Comparison of ENCODE assay signal across 29 cellular contexts in the genomic region with DNA sequence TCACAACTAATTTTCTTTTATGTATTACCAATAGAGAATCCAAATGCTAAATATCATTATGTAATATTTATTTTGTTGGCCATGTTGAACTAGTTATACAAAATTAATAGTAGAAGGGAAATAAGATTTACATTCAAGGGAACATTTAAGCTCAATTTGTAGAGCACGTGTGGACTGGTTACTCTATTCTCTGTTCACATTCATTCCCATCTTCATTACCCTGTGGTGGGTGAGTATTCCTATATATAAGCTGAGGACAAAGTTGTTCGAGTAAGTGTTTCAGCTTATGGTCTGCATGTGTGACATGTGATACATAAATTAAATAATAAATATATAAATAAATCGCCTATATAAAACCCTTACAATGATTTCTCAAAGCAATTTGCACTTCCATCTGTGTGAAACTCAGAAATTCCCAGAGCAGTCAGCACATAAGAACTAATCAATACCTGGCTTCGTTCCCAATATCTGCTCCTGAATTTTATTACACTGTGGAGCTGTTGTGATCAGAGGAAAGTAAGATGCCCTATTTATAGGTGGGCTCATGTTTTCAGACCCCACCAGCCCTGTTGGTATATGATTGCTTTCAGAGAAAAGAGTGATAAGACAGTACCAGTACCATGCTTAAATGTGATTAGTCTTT.
"Had no signal": no experiment of that assay in that cellular context is flagged by ENCODE, and none has a peak within 500 bp of the region (broad histone marks: within the 10 kb centered on the region; RNA-seq: fewer than 3 reads in every experiment).

No MANE protein-coding gene starts in this region.

- H3K4me1 ChIP-seq: ascending aorta, breast epithelium had no signal

- H3K27me3 ChIP-seq: ascending aorta, brain microvascular endothelial cell, breast epithelium had no signal

- H3K4me3 ChIP-seq: ascending aorta, breast epithelium had no signal

- FAIRE-seq: TTC549 had no signal

- ATAC-seq: activated CD8-positive, alpha-beta memory T cell treated with anti-CD3 and anti-CD28 coated beads, Interleukin-2, amount 10 ng/mL, durations not matched to agents 7 days and 5 days; activated CD8-positive, alpha-beta T cell treated with anti-CD3 and anti-CD28 coated beads for 36 hours; activated naive CD8-positive, alpha-beta T cell treated with anti-CD3 and anti-CD28 coated beads, Interleukin-2, amount 50 U/mL, for 24 hours had no signal

- H3K9me3 ChIP-seq: ascending aorta, breast epithelium had no signal

- H3K27ac ChIP-seq: ascending aorta, brain microvascular endothelial cell, breast epithelium, VCaP had no signal

- DNase-seq: activated B cell treated with CpG ODN at 0.5 μM for 24 hours; activated CD4-positive, alpha-beta memory T cell treated with anti-CD3 and anti-CD28 coated beads for 36 hours; activated CD4-positive, alpha-beta T cell treated with anti-CD3 and anti-CD28 coated beads for 4 hours; activated CD4-positive, alpha-beta T cell treated with anti-CD3 and anti-CD28 coated beads, Interleukin-2, amount 10 ng/mL, durations not matched to agents 24 days and 14 days; activated CD4-positive, alpha-beta T cell treated with anti-CD3 and anti-CD28 coated beads, Interleukin-2, amount 50 U/mL, for 1 hour; activated CD4-positive, alpha-beta T cell treated with anti-CD3 and anti-CD28 coated beads, Interleukin-2, amount 50 U/mL, for 4 hours; activated CD4-positive, CD25-positive, alpha-beta regulatory T cell treated with anti-CD3 and anti-CD28 coated beads, Interleukin-2, amount 50 U/mL, for 72 hours; activated CD8-positive, alpha-beta memory T cell treated with anti-CD3 and anti-CD28 coated beads, Interleukin-2, amount 10 ng/mL, durations not matched to agents 7 days and 5 days; activated CD8-positive, alpha-beta memory T cell treated with anti-CD3 and anti-CD28 coated beads, Interleukin-2, amount 50 U/mL, for 48 hours; activated CD8-positive, alpha-beta T cell treated with anti-CD3 and anti-CD28 coated beads for 36 hours; activated effector memory CD4-positive, alpha-beta T cell treated with Interleukin-2 at 50 U/mL for 16 hours; activated gamma-delta T cell; activated naive CD4-positive, alpha-beta T cell treated with anti-CD3 and anti-CD28 coated beads, Interleukin-2, amount 10 ng/mL, durations not matched to agents 7 days and 5 days; activated naive CD4-positive, alpha-beta T cell treated with Interleukin-2 at 50 U/mL for 16 hours; activated naive CD8-positive, alpha-beta T cell treated with anti-CD3 and anti-CD28 coated beads, Interleukin-2, amount 10 ng/mL, durations not matched to agents 7 days and 5 days; activated naive CD8-positive, alpha-beta T cell treated with anti-CD3 and anti-CD28 coated beads, Interleukin-2, amount 50 U/mL, for 24 hours; activated T-cell treated with anti-CD3 and anti-CD28 coated beads, Interleukin-2, amount 50 U/mL, for 24 hours; activated T-cell treated with anti-CD3 and anti-CD28 coated beads, Interleukin-2, amount 50 U/mL, for 48 hours; amygdala; anterior cingulate cortex; brain microvascular endothelial cell; central memory CD4-positive, alpha-beta T cell; T-helper 1 cell; T-helper 2 cell; T-helper 9 cell had no signal

- H3K36me3 ChIP-seq: ascending aorta, brain microvascular endothelial cell, breast epithelium had no signal
